In genomic region chr1:114473796-114474195, GRCh38 we compare ENCODE assay signal across 17 cellular contexts.
"Had no signal": no experiment of that assay in that cellular context is flagged by ENCODE, and none has a peak within 500 bp of the region (broad histone marks: within the 10 kb centered on the region; RNA-seq: fewer than 3 reads in every experiment).

No MANE protein-coding gene starts in this region.

- H3K9me3 ChIP-seq: lower lobe of right lung, ovary had no signal

- H3K27ac Mint-ChIP-seq: activated naive CD8-positive, alpha-beta T cell treated with anti-CD3 and anti-CD28 coated beads, Interleukin-2, amount 10 ng/mL, durations not matched to agents 7 days and 5 days had no signal

- H3K27me3 Mint-ChIP-seq: activated B cell treated with CpG ODN at 0.5 μM for 24 hours; activated naive CD8-positive, alpha-beta T cell treated with anti-CD3 and anti-CD28 coated beads, Interleukin-2, amount 10 ng/mL, durations not matched to agents 7 days and 5 days; brain; stimulated activated naive CD8-positive, alpha-beta T cell treated with anti-CD3 and anti-CD28 coated beads, Interleukin-15, amount 100 ng/mL, for 72 hours had no signal

- H3K27me3 ChIP-seq: foreskin keratinocyte, ovary, spleen had no signal

- H3K27ac ChIP-seq: foreskin keratinocyte, lower lobe of right lung, ovary, spleen had no signal

- H3K36me3 ChIP-seq: lower lobe of right lung, ovary had no signal

- H3K4me3 ChIP-seq: lower lobe of right lung, ovary, spleen had no signal

- ATAC-seq: lower lobe of right lung; sciatic nerve; stimulated activated naive CD8-positive, alpha-beta T cell treated with anti-CD3 and anti-CD28 coated beads, Interleukin-15, amount 100 ng/mL, for 72 hours had no signal

- H3K4me3 Mint-ChIP-seq: activated B cell treated with CpG ODN at 0.5 μM for 24 hours; activated naive CD8-positive, alpha-beta T cell treated with anti-CD3 and anti-CD28 coated beads, Interleukin-2, amount 10 ng/mL, durations not matched to agents 7 days and 5 days; stimulated activated naive CD8-positive, alpha-beta T cell treated with anti-CD3 and anti-CD28 coated beads, Interleukin-15, amount 100 ng/mL, for 72 hours had no signal

- DNase-seq: activated B cell treated with CpG ODN at 0.5 μM for 24 hours; activated gamma-delta T cell; activated naive CD8-positive, alpha-beta T cell treated with anti-CD3 and anti-CD28 coated beads, Interleukin-2, amount 10 ng/mL, durations not matched to agents 7 days and 5 days; cortex of kidney; effector CD8-positive, alpha-beta T cell; left colon; lower lobe of right lung; midbrain; ovary; spleen; stimulated activated naive CD8-positive, alpha-beta T cell treated with anti-CD3 and anti-CD28 coated beads, Interleukin-15, amount 100 ng/mL, for 72 hours; SW 1271 had no signal

- FAIRE-seq: endothelial cell of umbilical vein, TTC549 had no signal
